Comparison of ENCODE assay signal across 1 cellular context in the genomic region with DNA sequence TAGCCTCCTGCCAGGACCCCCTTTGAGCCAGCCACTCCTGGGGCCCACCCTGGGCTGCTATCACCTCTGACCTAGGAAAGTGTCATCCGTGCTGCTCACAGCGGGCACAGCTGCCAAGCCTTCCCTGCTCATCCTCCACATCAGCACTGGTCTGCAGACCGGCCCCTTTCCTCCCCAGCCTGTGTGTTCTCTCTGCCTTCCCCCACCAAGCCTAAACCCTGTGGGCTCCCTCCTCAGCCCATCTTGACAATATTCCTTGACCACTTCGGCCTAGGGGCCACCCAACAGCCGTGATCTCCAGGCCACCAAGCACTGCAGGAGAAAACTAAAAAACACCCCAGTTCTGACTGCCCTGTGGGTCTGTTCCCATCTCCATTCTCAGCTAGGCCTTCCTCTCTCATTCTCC.
TF ChIP-seq lines count a peak whose summit lies in the region.

No MANE protein-coding gene starts in this region.

TF ChIP-seq in GM23338, 12 proteins besides CTCF, POLR2A, EP300 and RAD21 (continued from another document):
- TF ChIP-seq, protein P1, sequence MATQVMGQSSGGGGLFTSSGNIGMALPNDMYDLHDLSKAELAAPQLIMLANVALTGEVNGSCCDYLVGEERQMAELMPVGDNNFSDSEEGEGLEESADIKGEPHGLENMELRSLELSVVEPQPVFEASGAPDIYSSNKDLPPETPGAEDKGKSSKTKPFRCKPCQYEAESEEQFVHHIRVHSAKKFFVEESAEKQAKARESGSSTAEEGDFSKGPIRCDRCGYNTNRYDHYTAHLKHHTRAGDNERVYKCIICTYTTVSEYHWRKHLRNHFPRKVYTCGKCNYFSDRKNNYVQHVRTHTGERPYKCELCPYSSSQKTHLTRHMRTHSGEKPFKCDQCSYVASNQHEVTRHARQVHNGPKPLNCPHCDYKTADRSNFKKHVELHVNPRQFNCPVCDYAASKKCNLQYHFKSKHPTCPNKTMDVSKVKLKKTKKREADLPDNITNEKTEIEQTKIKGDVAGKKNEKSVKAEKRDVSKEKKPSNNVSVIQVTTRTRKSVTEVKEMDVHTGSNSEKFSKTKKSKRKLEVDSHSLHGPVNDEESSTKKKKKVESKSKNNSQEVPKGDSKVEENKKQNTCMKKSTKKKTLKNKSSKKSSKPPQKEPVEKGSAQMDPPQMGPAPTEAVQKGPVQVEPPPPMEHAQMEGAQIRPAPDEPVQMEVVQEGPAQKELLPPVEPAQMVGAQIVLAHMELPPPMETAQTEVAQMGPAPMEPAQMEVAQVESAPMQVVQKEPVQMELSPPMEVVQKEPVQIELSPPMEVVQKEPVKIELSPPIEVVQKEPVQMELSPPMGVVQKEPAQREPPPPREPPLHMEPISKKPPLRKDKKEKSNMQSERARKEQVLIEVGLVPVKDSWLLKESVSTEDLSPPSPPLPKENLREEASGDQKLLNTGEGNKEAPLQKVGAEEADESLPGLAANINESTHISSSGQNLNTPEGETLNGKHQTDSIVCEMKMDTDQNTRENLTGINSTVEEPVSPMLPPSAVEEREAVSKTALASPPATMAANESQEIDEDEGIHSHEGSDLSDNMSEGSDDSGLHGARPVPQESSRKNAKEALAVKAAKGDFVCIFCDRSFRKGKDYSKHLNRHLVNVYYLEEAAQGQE (IDR thresholded peaks at IDR 0.05; ENCODE audit: unreplicated experiment), result no peak
